26 cellular contexts compared by ENCODE assay signal in genomic region chr10:65350619-65351018, GRCh38.
"Had no signal": no experiment of that assay in that cellular context is flagged by ENCODE, and none has a peak within 500 bp of the region (broad histone marks: within the 10 kb centered on the region; RNA-seq: fewer than 3 reads in every experiment).

No MANE protein-coding gene starts in this region.

- H3K9me3 Mint-ChIP-seq: activated naive CD4-positive, alpha-beta T cell treated with anti-CD3 and anti-CD28 coated beads, Interleukin-2, amount 50 U/mL, for 24 hours; activated T-helper 1 cell treated with anti-CD3 and anti-CD28 coated beads, Interleukin-12 subunit alpha, Interleukin-12 subunit beta, Interleukin-2, Interleukin-4 antibody, amounts not matched to agents 30 ng/mL and 10 ng/mL and 1 ng/mL, durations not matched to agents 14 hours and 24 hours and 36 hours had no signal

- H3K27ac Mint-ChIP-seq: activated CD8-positive, alpha-beta memory T cell treated with anti-CD3 and anti-CD28 coated beads, Interleukin-2, amount 10 ng/mL, durations not matched to agents 7 days and 5 days; activated naive CD4-positive, alpha-beta T cell treated with anti-CD3 and anti-CD28 coated beads, Interleukin-2, amount 50 U/mL, for 24 hours; activated T-cell treated with anti-CD3 and anti-CD28 coated beads, Interleukin-2, amount 50 U/mL, for 24 hours; activated T-helper 1 cell treated with anti-CD3 and anti-CD28 coated beads, Interleukin-12 subunit alpha, Interleukin-12 subunit beta, Interleukin-2, Interleukin-4 antibody, amounts not matched to agents 30 ng/mL and 10 ng/mL and 1 ng/mL, durations not matched to agents 14 hours and 24 hours and 36 hours; T-helper 1 cell treated with Interleukin-12 subunit alpha and Interleukin-12 subunit beta and Interleukin-4 antibody, amounts not matched to agents 30 μg/mL and 1 μg/mL, for 36 hours; WTC11 had no signal

- H3K4me1 Mint-ChIP-seq: activated CD8-positive, alpha-beta memory T cell treated with anti-CD3 and anti-CD28 coated beads, Interleukin-2, amount 10 ng/mL, durations not matched to agents 7 days and 5 days; activated naive CD4-positive, alpha-beta T cell treated with anti-CD3 and anti-CD28 coated beads, Interleukin-2, amount 50 U/mL, for 24 hours had no signal

- H3K27me3 Mint-ChIP-seq: activated CD8-positive, alpha-beta memory T cell treated with anti-CD3 and anti-CD28 coated beads, Interleukin-2, amount 10 ng/mL, durations not matched to agents 7 days and 5 days; activated naive CD4-positive, alpha-beta T cell treated with anti-CD3 and anti-CD28 coated beads, Interleukin-2, amount 50 U/mL, for 24 hours; activated T-cell treated with anti-CD3 and anti-CD28 coated beads, Interleukin-2, amount 50 U/mL, for 24 hours had no signal

- H3K4me3 ChIP-seq: ascending aorta, body of pancreas, SJSA1 had no signal

- ATAC-seq: activated CD8-positive, alpha-beta memory T cell treated with anti-CD3 and anti-CD28 coated beads, Interleukin-2, amount 10 ng/mL, durations not matched to agents 7 days and 5 days; body of pancreas; SK-N-SH treated with all-trans-retinoic acid at 6 μM for 48 hours; WTC11 had no signal

- H3K36me3 Mint-ChIP-seq: activated CD8-positive, alpha-beta memory T cell treated with anti-CD3 and anti-CD28 coated beads, Interleukin-2, amount 10 ng/mL, durations not matched to agents 7 days and 5 days; activated naive CD4-positive, alpha-beta T cell treated with anti-CD3 and anti-CD28 coated beads, Interleukin-2, amount 50 U/mL, for 24 hours had no signal

- H3K9me3 ChIP-seq: ascending aorta, body of pancreas, SJSA1 had no signal

- H3K27ac ChIP-seq: ascending aorta, body of pancreas, SJSA1 had no signal

- H3K4me3 Mint-ChIP-seq: activated CD8-positive, alpha-beta memory T cell treated with anti-CD3 and anti-CD28 coated beads, Interleukin-2, amount 10 ng/mL, durations not matched to agents 7 days and 5 days; activated naive CD4-positive, alpha-beta T cell treated with anti-CD3 and anti-CD28 coated beads, Interleukin-2, amount 50 U/mL, for 24 hours; activated T-cell treated with anti-CD3 and anti-CD28 coated beads, Interleukin-2, amount 50 U/mL, for 24 hours; activated T-helper 1 cell treated with anti-CD3 and anti-CD28 coated beads, Interleukin-12 subunit alpha, Interleukin-12 subunit beta, Interleukin-2, Interleukin-4 antibody, amounts not matched to agents 30 ng/mL and 10 ng/mL and 1 ng/mL, durations not matched to agents 14 hours and 24 hours and 36 hours; T-helper 1 cell treated with Interleukin-12 subunit alpha and Interleukin-12 subunit beta and Interleukin-4 antibody, amounts not matched to agents 30 μg/mL and 1 μg/mL, for 36 hours; WTC11 had no signal

- DNase-seq: activated CD4-positive, alpha-beta T cell treated with anti-CD3 and anti-CD28 coated beads for 48 hours; activated CD4-positive, alpha-beta T cell treated with anti-CD3 and anti-CD28 coated beads, Interleukin-2, amount 50 U/mL, for 4 hours; activated CD4-positive, CD25-positive, alpha-beta regulatory T cell treated with anti-CD3 and anti-CD28 coated beads, Interleukin-2, amount 50 U/mL, for 72 hours; activated CD8-positive, alpha-beta memory T cell treated with anti-CD3 and anti-CD28 coated beads, Interleukin-2, amount 10 ng/mL, durations not matched to agents 7 days and 5 days; activated effector memory CD4-positive, alpha-beta T cell treated with Interleukin-2 at 50 U/mL for 16 hours; activated naive CD4-positive, alpha-beta T cell; activated T-cell treated with anti-CD3 and anti-CD28 coated beads, Interleukin-2, amount 50 U/mL, for 24 hours; amniotic stem cell; body of pancreas; central memory CD4-positive, alpha-beta T cell; NCI-H1048; NCI-H146; NCI-H187 treated with DMSO at 0.1 percent for 48 hours; NCI-H2081 treated with DMSO at 0.1 percent for 48 hours; NCI-H446; SHP77; T-helper 9 cell had no signal

- H3K36me3 ChIP-seq: ascending aorta, SJSA1 had no signal

- H3K4me1 ChIP-seq: ascending aorta, body of pancreas, SJSA1 had no signal

- FAIRE-seq: bronchial epithelial cell, RCC 7860 had no signal

- H3K27me3 ChIP-seq: ascending aorta, body of pancreas, SJSA1 had no signal
